Comparison of ENCODE assay signal across 25 cellular contexts in the genomic region with DNA sequence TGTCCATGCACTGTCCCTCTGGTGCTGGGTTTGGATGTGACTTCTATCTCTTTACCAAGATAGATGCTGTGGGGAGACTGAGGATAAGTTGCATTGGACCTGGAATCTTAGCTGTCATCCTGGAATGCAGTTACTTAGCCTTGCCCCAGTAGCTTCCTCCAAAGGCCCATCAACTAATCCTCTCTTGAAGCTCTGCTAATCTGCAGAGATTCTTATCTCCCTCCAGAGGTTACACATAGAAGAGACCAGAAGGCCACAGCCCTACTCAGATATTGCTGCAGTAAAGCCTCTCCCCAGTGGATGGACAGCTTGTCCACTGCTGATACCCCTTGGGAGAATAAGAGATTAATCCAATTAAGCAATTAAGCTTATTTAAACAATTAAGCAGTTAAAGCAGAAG.
"Had no signal": no experiment of that assay in that cellular context is flagged by ENCODE, and none has a peak within 500 bp of the region (broad histone marks: within the 10 kb centered on the region; RNA-seq: fewer than 3 reads in every experiment).

No MANE protein-coding gene starts in this region.

- H3K9me3 Mint-ChIP-seq: activated CD4-positive, alpha-beta memory T cell treated with anti-CD3 and anti-CD28 coated beads for 36 hours; activated naive CD4-positive, alpha-beta T cell treated with anti-CD3 and anti-CD28 coated beads, Interleukin-2, amount 10 ng/mL, durations not matched to agents 7 days and 5 days; activated naive CD8-positive, alpha-beta T cell treated with anti-CD3 and anti-CD28 coated beads, Interleukin-2, amount 10 ng/mL, durations not matched to agents 7 days and 5 days; brain had no signal

- H3K27me3 Mint-ChIP-seq: activated CD4-positive, alpha-beta memory T cell treated with anti-CD3 and anti-CD28 coated beads for 36 hours; activated CD4-positive, alpha-beta T cell treated with anti-CD3 and anti-CD28 coated beads, Interleukin-2, amount 10 ng/mL, durations not matched to agents 24 days and 14 days; activated naive CD8-positive, alpha-beta T cell treated with anti-CD3 and anti-CD28 coated beads, Interleukin-2, amount 10 ng/mL, durations not matched to agents 7 days and 5 days; brain had no signal

- H3K4me1 ChIP-seq: ascending aorta, colonic mucosa, gastrocnemius medialis, left ventricle myocardium inferior, parathyroid adenoma, psoas muscle, tibial nerve had no signal

- ATAC-seq: gastrocnemius medialis, psoas muscle had no signal

- H2AFZ ChIP-seq: parathyroid adenoma had no signal

- H3K27ac Mint-ChIP-seq: activated CD4-positive, alpha-beta memory T cell treated with anti-CD3 and anti-CD28 coated beads for 36 hours; activated CD4-positive, alpha-beta T cell treated with anti-CD3 and anti-CD28 coated beads, Interleukin-2, amount 10 ng/mL, durations not matched to agents 24 days and 14 days; activated naive CD4-positive, alpha-beta T cell treated with anti-CD3 and anti-CD28 coated beads, Interleukin-2, amount 10 ng/mL, durations not matched to agents 7 days and 5 days; activated naive CD8-positive, alpha-beta T cell treated with anti-CD3 and anti-CD28 coated beads, Interleukin-2, amount 10 ng/mL, durations not matched to agents 7 days and 5 days; brain had no signal

- H3K36me3 ChIP-seq: ascending aorta, cardiac muscle cell, colonic mucosa, gastrocnemius medialis, left ventricle myocardium inferior, tibial nerve had no signal

- H3K4me3 ChIP-seq: ascending aorta, cardiac muscle cell, colonic mucosa, gastrocnemius medialis, left ventricle myocardium inferior, lung, psoas muscle, smooth muscle cell, tibial nerve had no signal

- H3K36me3 Mint-ChIP-seq: activated CD4-positive, alpha-beta memory T cell treated with anti-CD3 and anti-CD28 coated beads for 36 hours; activated naive CD4-positive, alpha-beta T cell treated with anti-CD3 and anti-CD28 coated beads, Interleukin-2, amount 10 ng/mL, durations not matched to agents 7 days and 5 days; activated naive CD8-positive, alpha-beta T cell treated with anti-CD3 and anti-CD28 coated beads, Interleukin-2, amount 10 ng/mL, durations not matched to agents 7 days and 5 days; brain had no signal

- H3K9me3 ChIP-seq: ascending aorta, colonic mucosa, gastrocnemius medialis, left ventricle myocardium inferior, psoas muscle, tibial nerve had no signal

- H3K4me3 Mint-ChIP-seq: activated CD4-positive, alpha-beta memory T cell treated with anti-CD3 and anti-CD28 coated beads for 36 hours; activated CD4-positive, alpha-beta T cell treated with anti-CD3 and anti-CD28 coated beads, Interleukin-2, amount 10 ng/mL, durations not matched to agents 24 days and 14 days; activated naive CD4-positive, alpha-beta T cell treated with anti-CD3 and anti-CD28 coated beads, Interleukin-2, amount 10 ng/mL, durations not matched to agents 7 days and 5 days; activated naive CD8-positive, alpha-beta T cell treated with anti-CD3 and anti-CD28 coated beads, Interleukin-2, amount 10 ng/mL, durations not matched to agents 7 days and 5 days; brain had no signal

- H3K27ac ChIP-seq: ascending aorta, cardiac muscle cell, colonic mucosa, gastrocnemius medialis, left ventricle myocardium inferior, parathyroid adenoma, psoas muscle, tibial nerve had no signal

- DNase-seq: activated CD4-positive, alpha-beta memory T cell treated with anti-CD3 and anti-CD28 coated beads for 36 hours; activated CD4-positive, alpha-beta T cell treated with anti-CD3 and anti-CD28 coated beads, Interleukin-2, amount 10 ng/mL, durations not matched to agents 24 days and 14 days; activated CD4-positive, CD25-positive, alpha-beta regulatory T cell treated with anti-CD3 and anti-CD28 coated beads, Interleukin-2, amount 50 U/mL, for 72 hours; activated CD8-positive, alpha-beta memory T cell treated with anti-CD3 and anti-CD28 coated beads, Interleukin-2, amount 50 U/mL, for 4 hours; activated gamma-delta T cell; activated naive CD4-positive, alpha-beta T cell treated with anti-CD3 and anti-CD28 coated beads, Interleukin-2, amount 10 ng/mL, durations not matched to agents 7 days and 5 days; activated naive CD8-positive, alpha-beta T cell treated with anti-CD3 and anti-CD28 coated beads, Interleukin-2, amount 10 ng/mL, durations not matched to agents 7 days and 5 days; activated T-cell treated with anti-CD3 and anti-CD28 coated beads, Interleukin-2, amount 50 U/mL, for 1 hour; cerebellar nuclear complex; colonic mucosa; effector CD8-positive, alpha-beta T cell; gastrocnemius medialis; glutamatergic neuron; left ventricle myocardium inferior; occipital lobe; psoas muscle; stimulated activated CD4-positive, alpha-beta T cell treated with anti-CD3 and anti-CD28 coated beads, Interleukin-1b, Interleukin-23, amount 100 ng/mL, for 48 hours; T-helper 9 cell had no signal

- H3K4me2 ChIP-seq: smooth muscle cell had no signal

- H3K79me2 ChIP-seq: parathyroid adenoma had no signal

- H3K27me3 ChIP-seq: ascending aorta, cardiac muscle cell, colonic mucosa, tibial nerve had no signal

- H3K9ac ChIP-seq: parathyroid adenoma had no signal
